1 cellular context compared by ENCODE assay signal in genomic region chr3:107524214-107525100, GRCh38.
A peak's percentile ranks its signal among the peaks of the same experiment; 100 is the strongest.
TF ChIP-seq lines count a peak whose summit lies in the region.

No MANE protein-coding gene starts in this region.

TF ChIP-seq in GM12878, 131 proteins besides CTCF, POLR2A, EP300 and RAD21 (continued from another document):
- TF ChIP-seq, protein P1, sequence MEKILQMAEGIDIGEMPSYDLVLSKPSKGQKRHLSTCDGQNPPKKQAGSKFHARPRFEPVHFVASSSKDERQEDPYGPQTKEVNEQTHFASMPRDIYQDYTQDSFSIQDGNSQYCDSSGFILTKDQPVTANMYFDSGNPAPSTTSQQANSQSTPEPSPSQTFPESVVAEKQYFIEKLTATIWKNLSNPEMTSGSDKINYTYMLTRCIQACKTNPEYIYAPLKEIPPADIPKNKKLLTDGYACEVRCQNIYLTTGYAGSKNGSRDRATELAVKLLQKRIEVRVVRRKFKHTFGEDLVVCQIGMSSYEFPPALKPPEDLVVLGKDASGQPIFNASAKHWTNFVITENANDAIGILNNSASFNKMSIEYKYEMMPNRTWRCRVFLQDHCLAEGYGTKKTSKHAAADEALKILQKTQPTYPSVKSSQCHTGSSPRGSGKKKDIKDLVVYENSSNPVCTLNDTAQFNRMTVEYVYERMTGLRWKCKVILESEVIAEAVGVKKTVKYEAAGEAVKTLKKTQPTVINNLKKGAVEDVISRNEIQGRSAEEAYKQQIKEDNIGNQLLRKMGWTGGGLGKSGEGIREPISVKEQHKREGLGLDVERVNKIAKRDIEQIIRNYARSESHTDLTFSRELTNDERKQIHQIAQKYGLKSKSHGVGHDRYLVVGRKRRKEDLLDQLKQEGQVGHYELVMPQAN (conservative IDR thresholded peaks at IDR 0.05): peak; percentile 32; the same call in 1 of the 2 replicates
- TF ChIP-seq JUND (IDR thresholded peaks at IDR 0.05; ENCODE audit: low read depth, low read length): no peak
- no peak for TF ChIP-seq CBX3 (IDR thresholded peaks at IDR 0.05; ENCODE audit: borderline replicate concordance, low read depth)
- TF ChIP-seq, protein P2, sequence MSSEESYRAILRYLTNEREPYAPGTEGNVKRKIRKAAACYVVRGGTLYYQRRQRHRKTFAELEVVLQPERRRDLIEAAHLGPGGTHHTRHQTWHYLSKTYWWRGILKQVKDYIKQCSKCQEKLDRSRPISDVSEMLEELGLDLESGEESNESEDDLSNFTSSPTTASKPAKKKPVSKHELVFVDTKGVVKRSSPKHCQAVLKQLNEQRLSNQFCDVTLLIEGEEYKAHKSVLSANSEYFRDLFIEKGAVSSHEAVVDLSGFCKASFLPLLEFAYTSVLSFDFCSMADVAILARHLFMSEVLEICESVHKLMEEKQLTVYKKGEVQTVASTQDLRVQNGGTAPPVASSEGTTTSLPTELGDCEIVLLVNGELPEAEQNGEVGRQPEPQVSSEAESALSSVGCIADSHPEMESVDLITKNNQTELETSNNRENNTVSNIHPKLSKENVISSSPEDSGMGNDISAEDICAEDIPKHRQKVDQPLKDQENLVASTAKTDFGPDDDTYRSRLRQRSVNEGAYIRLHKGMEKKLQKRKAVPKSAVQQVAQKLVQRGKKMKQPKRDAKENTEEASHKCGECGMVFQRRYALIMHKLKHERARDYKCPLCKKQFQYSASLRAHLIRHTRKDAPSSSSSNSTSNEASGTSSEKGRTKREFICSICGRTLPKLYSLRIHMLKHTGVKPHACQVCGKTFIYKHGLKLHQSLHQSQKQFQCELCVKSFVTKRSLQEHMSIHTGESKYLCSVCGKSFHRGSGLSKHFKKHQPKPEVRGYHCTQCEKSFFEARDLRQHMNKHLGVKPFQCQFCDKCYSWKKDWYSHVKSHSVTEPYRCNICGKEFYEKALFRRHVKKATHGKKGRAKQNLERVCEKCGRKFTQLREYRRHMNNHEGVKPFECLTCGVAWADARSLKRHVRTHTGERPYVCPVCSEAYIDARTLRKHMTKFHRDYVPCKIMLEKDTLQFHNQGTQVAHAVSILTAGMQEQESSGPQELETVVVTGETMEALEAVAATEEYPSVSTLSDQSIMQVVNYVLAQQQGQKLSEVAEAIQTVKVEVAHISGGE (CRISPR knock-in tag; IDR thresholded peaks at IDR 0.05): no peak
- TF ChIP-seq IKZF2 (IDR thresholded peaks at IDR 0.05): no peak
- no peak for TF ChIP-seq PAX8 (IDR thresholded peaks at IDR 0.05)
- no peak for TF ChIP-seq ZNF207 (IDR thresholded peaks at IDR 0.05; ENCODE audit: borderline replicate concordance)
- 0 out of 2 replicates have a peak, but pooled peaks have one; percentile 5 for TF ChIP-seq EED (IDR thresholded peaks at IDR 0.05; ENCODE audit: low read depth)
- TF ChIP-seq, protein P3, sequence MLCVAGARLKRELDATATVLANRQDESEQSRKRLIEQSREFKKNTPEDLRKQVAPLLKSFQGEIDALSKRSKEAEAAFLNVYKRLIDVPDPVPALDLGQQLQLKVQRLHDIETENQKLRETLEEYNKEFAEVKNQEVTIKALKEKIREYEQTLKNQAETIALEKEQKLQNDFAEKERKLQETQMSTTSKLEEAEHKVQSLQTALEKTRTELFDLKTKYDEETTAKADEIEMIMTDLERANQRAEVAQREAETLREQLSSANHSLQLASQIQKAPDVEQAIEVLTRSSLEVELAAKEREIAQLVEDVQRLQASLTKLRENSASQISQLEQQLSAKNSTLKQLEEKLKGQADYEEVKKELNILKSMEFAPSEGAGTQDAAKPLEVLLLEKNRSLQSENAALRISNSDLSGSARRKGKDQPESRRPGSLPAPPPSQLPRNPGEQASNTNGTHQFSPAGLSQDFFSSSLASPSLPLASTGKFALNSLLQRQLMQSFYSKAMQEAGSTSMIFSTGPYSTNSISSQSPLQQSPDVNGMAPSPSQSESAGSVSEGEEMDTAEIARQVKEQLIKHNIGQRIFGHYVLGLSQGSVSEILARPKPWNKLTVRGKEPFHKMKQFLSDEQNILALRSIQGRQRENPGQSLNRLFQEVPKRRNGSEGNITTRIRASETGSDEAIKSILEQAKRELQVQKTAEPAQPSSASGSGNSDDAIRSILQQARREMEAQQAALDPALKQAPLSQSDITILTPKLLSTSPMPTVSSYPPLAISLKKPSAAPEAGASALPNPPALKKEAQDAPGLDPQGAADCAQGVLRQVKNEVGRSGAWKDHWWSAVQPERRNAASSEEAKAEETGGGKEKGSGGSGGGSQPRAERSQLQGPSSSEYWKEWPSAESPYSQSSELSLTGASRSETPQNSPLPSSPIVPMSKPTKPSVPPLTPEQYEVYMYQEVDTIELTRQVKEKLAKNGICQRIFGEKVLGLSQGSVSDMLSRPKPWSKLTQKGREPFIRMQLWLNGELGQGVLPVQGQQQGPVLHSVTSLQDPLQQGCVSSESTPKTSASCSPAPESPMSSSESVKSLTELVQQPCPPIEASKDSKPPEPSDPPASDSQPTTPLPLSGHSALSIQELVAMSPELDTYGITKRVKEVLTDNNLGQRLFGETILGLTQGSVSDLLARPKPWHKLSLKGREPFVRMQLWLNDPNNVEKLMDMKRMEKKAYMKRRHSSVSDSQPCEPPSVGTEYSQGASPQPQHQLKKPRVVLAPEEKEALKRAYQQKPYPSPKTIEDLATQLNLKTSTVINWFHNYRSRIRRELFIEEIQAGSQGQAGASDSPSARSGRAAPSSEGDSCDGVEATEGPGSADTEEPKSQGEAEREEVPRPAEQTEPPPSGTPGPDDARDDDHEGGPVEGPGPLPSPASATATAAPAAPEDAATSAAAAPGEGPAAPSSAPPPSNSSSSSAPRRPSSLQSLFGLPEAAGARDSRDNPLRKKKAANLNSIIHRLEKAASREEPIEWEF (IDR thresholded peaks at IDR 0.05; ENCODE audit: insufficient replicate concordance, low read depth, low read length): no peak
- no peak for TF ChIP-seq ZBTB40 (IDR thresholded peaks at IDR 0.05; ENCODE audit: borderline replicate concordance)
- TF ChIP-seq, protein P4, sequence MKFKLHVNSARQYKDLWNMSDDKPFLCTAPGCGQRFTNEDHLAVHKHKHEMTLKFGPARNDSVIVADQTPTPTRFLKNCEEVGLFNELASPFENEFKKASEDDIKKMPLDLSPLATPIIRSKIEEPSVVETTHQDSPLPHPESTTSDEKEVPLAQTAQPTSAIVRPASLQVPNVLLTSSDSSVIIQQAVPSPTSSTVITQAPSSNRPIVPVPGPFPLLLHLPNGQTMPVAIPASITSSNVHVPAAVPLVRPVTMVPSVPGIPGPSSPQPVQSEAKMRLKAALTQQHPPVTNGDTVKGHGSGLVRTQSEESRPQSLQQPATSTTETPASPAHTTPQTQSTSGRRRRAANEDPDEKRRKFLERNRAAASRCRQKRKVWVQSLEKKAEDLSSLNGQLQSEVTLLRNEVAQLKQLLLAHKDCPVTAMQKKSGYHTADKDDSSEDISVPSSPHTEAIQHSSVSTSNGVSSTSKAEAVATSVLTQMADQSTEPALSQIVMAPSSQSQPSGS (IDR thresholded peaks at IDR 0.05; ENCODE audit: low read length): no peak
- no peak for TF ChIP-seq STAT3 (IDR thresholded peaks at IDR 0.05; ENCODE audit: low read depth, low read length)
- TF ChIP-seq SRF (IDR thresholded peaks at IDR 0.05; ENCODE audit: low read depth in 2 of 2, low read length in 2 of 2): no peak
- TF ChIP-seq NFYA (IDR thresholded peaks at IDR 0.05; ENCODE audit: borderline replicate concordance, low read depth, low read length): no peak
- TF ChIP-seq RELA (IDR thresholded peaks at IDR 0.05; ENCODE audit: borderline replicate concordance, partially characterized antibody): no peak
- no peak for TF ChIP-seq SP1 (IDR thresholded peaks at IDR 0.05; ENCODE audit: low read depth, low read length)
- TF ChIP-seq SUZ12 (IDR thresholded peaks at IDR 0.05; ENCODE audit: unreplicated experiment): no peak
- TF ChIP-seq MXI1 (IDR thresholded peaks at IDR 0.05; ENCODE audit: low read depth, low read length): 0 out of 2 replicates have a peak, but pooled peaks have one; percentile 43
- TF ChIP-seq POLR2AphosphoS5 (IDR thresholded peaks at IDR 0.05; ENCODE audit: low read length): no peak; the same call in 1 of the 2 replicates
- TF ChIP-seq MAX (IDR thresholded peaks at IDR 0.05; ENCODE audit: low read depth, low read length): no peak
- no peak for TF ChIP-seq SMAD1 (IDR thresholded peaks at IDR 0.05; ENCODE audit: low read depth, partially characterized antibody)
- TF ChIP-seq ZNF622 (IDR thresholded peaks at IDR 0.05): no peak
- TF ChIP-seq CHD2 (IDR thresholded peaks at IDR 0.05; ENCODE audit: borderline replicate concordance, low read depth, low read length): no peak
- no peak for TF ChIP-seq KDM1A (IDR thresholded peaks at IDR 0.05; ENCODE audit: borderline replicate concordance)
- TF ChIP-seq CHD4 (IDR thresholded peaks at IDR 0.05): no peak
- TF ChIP-seq TAF1 (IDR thresholded peaks at IDR 0.05; ENCODE audit: borderline replicate concordance, low read depth, low read length): 0 out of 2 replicates have a peak, but pooled peaks have one; percentile 5
- TF ChIP-seq BMI1 (IDR thresholded peaks at IDR 0.05; ENCODE audit: borderline replicate concordance): no peak
- TF ChIP-seq KAT2A (conservative IDR thresholded peaks at IDR 0.05; ENCODE audit: control insufficient read depth, low read depth, low read length): no peak
- no peak for TF ChIP-seq ELK1 (IDR thresholded peaks at IDR 0.05; ENCODE audit: low read depth, low read length)
- TF ChIP-seq TCF3 (IDR thresholded peaks at IDR 0.05; ENCODE audit: borderline replicate concordance, insufficient read depth, low read depth, low read length): no peak
- TF ChIP-seq MTA2 (IDR thresholded peaks at IDR 0.05; ENCODE audit: low read depth): 0 out of 2 replicates have a peak, but pooled peaks have one; percentile 4
- TF ChIP-seq HCFC1 (IDR thresholded peaks at IDR 0.05; ENCODE audit: low read length): no peak
- TF ChIP-seq, protein P5, sequence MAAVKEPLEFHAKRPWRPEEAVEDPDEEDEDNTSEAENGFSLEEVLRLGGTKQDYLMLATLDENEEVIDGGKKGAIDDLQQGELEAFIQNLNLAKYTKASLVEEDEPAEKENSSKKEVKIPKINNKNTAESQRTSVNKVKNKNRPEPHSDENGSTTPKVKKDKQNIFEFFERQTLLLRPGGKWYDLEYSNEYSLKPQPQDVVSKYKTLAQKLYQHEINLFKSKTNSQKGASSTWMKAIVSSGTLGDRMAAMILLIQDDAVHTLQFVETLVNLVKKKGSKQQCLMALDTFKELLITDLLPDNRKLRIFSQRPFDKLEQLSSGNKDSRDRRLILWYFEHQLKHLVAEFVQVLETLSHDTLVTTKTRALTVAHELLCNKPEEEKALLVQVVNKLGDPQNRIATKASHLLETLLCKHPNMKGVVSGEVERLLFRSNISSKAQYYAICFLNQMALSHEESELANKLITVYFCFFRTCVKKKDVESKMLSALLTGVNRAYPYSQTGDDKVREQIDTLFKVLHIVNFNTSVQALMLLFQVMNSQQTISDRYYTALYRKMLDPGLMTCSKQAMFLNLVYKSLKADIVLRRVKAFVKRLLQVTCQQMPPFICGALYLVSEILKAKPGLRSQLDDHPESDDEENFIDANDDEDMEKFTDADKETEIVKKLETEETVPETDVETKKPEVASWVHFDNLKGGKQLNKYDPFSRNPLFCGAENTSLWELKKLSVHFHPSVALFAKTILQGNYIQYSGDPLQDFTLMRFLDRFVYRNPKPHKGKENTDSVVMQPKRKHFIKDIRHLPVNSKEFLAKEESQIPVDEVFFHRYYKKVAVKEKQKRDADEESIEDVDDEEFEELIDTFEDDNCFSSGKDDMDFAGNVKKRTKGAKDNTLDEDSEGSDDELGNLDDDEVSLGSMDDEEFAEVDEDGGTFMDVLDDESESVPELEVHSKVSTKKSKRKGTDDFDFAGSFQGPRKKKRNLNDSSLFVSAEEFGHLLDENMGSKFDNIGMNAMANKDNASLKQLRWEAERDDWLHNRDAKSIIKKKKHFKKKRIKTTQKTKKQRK (IDR thresholded peaks at IDR 0.05; ENCODE audit: low read depth, low read length): no peak
- peak; percentile 26; the same call in 1 of the 2 replicates for TF ChIP-seq YY1 (IDR thresholded peaks at IDR 0.05; ENCODE audit: low read depth, low read length)
- no peak for TF ChIP-seq NR2F1 (conservative IDR thresholded peaks at IDR 0.05)
- no peak for TF ChIP-seq GATAD2B (conservative IDR thresholded peaks at IDR 0.05; ENCODE audit: low read depth)
- no peak for TF ChIP-seq SREBF1 (IDR thresholded peaks at IDR 0.05; ENCODE audit: low read length)
- no peak for TF ChIP-seq RAD51 (IDR thresholded peaks at IDR 0.05)
- no peak for TF ChIP-seq YBX1 (IDR thresholded peaks at IDR 0.05)
